Comparison of ENCODE assay signal across 1 cellular context in genomic region chr12:108561852-108562347, GRCh38.
A peak's percentile ranks its signal among the peaks of the same experiment; 100 is the strongest.
TF ChIP-seq lines count a peak whose summit lies in the region.

No MANE protein-coding gene starts in this region.

TF ChIP-seq in K562, 482 proteins besides CTCF, POLR2A, EP300 and RAD21 (continued from another document and continues in another):
- TF ChIP-seq THRA (IDR thresholded peaks at IDR 0.05) (no peak), BRF2 (IDR thresholded peaks at IDR 0.05; ENCODE audit: borderline replicate concordance, insufficient read depth, insufficient read length) (no peak), CBFA2T3 (IDR thresholded peaks at IDR 0.05) (no peak), CBX5 (IDR thresholded peaks at IDR 0.05; ENCODE audit: borderline replicate concordance, low read depth) (no peak), KHSRP (IDR thresholded peaks at IDR 0.05) (no peak), FOXA1 (IDR thresholded peaks at IDR 0.05; ENCODE audit: borderline replicate concordance) (no peak), ZNF668 (CRISPR knock-in tag; IDR thresholded peaks at IDR 0.05) (no peak), E2F3 (CRISPR knock-in tag; IDR thresholded peaks at IDR 0.05) (no peak), PBX2 (CRISPR knock-in tag; IDR thresholded peaks at IDR 0.05; ENCODE audit: low read depth) (no peak), PBX2 (tag; conservative IDR thresholded peaks at IDR 0.05; ENCODE audit: low read depth) (no peak), EGR1 (conservative IDR thresholded peaks at IDR 0.05) (no peak), ZNF592 (IDR thresholded peaks at IDR 0.05) (no peak), SMARCA4 (IDR thresholded peaks at IDR 0.05) (0 out of 2 replicates have a peak, but pooled peaks have one; percentile 37), ZHX1 (conservative IDR thresholded peaks at IDR 0.05; ENCODE audit: low read length) (no peak), TOE1 (IDR thresholded peaks at IDR 0.05; ENCODE audit: borderline replicate concordance) (no peak), TOE1 (CRISPR knock-in tag; IDR thresholded peaks at IDR 0.05; ENCODE audit: borderline replicate concordance, low read depth) (no peak), CEBPG (CRISPR knock-in tag; IDR thresholded peaks at IDR 0.05) (no peak), CEBPG (tag; conservative IDR thresholded peaks at IDR 0.05 in 1 of 2, IDR thresholded peaks at IDR 0.05 in 1 of 2) (peak in 1 of 2 experiments; percentile 68; a peak in 1 of 4 replicates), ARID1B (IDR thresholded peaks at IDR 0.05) (no peak), ELF1 (tag; IDR thresholded peaks at IDR 0.05) (no peak), ZNF445 (CRISPR knock-in tag; IDR thresholded peaks at IDR 0.05; ENCODE audit: low read depth) (no peak), ZBTB1 (CRISPR knock-in tag; IDR thresholded peaks at IDR 0.05; ENCODE audit: borderline replicate concordance, low read depth) (no peak), ZFP1 (CRISPR knock-in tag; IDR thresholded peaks at IDR 0.05) (no peak), MBD2 (IDR thresholded peaks at IDR 0.05; ENCODE audit: borderline replicate concordance, low read depth) (no peak), NFRKB (IDR thresholded peaks at IDR 0.05; ENCODE audit: low read depth) (no peak), RNF2 (IDR thresholded peaks at IDR 0.05) (no peak), HSF4 (CRISPR knock-in tag; IDR thresholded peaks at IDR 0.05; ENCODE audit: borderline replicate concordance) (no peak), ELK1 (CRISPR knock-in tag; IDR thresholded peaks at IDR 0.05) (no peak), BACH1 (tag; IDR thresholded peaks at IDR 0.05) (no peak), CGGBP1 (CRISPR knock-in tag; IDR thresholded peaks at IDR 0.05) (0 out of 2 replicates have a peak, but pooled peaks have one; percentile 22), ZBTB26 (CRISPR knock-in tag; IDR thresholded peaks at IDR 0.05) (no peak), GABPB2 (CRISPR knock-in tag; conservative IDR thresholded peaks at IDR 0.05) (no peak), KLF10 (CRISPR knock-in tag; IDR thresholded peaks at IDR 0.05) (no peak), TFAP4 (CRISPR knock-in tag; IDR thresholded peaks at IDR 0.05; ENCODE audit: borderline replicate concordance) (no peak), ZNF274 (IDR thresholded peaks at IDR 0.05; ENCODE audit: borderline replicate concordance, low read depth, low read length) (no peak), ZBTB34 (CRISPR knock-in tag; IDR thresholded peaks at IDR 0.05) (no peak), SAP30 (IDR thresholded peaks at IDR 0.05; ENCODE audit: borderline replicate concordance, insufficient read depth, low read depth, low read length, poor library complexity, severe bottlenecking) (peak; percentile 85), YY1 (IDR thresholded peaks at IDR 0.05; ENCODE audit: borderline replicate concordance in 1 of 3, control insufficient read depth in 1 of 3, extremely low read depth in 1 of 3, insufficient read depth in 3 of 3, insufficient read length in 1 of 3, insufficient replicate concordance in 2 of 3, low read depth in 1 of 3, low read length in 2 of 3) (no peak), SMC3 (conservative IDR thresholded peaks at IDR 0.05; ENCODE audit: insufficient read depth, low read depth, low read length) (no peak), RBM34 (IDR thresholded peaks at IDR 0.05; ENCODE audit: borderline replicate concordance, insufficient read depth, low read length) (no peak), ARID2 (IDR thresholded peaks at IDR 0.05) (no peak), ZNF146 (CRISPR knock-in tag; IDR thresholded peaks at IDR 0.05; ENCODE audit: unreplicated experiment) (no peak), ZNF184 (CRISPR knock-in tag; IDR thresholded peaks at IDR 0.05) (no peak), ZBTB5 (IDR thresholded peaks at IDR 0.05) (no peak), MCM2 (IDR thresholded peaks at IDR 0.05; ENCODE audit: low read depth) (no peak), TCF3 (CRISPR knock-in tag; IDR thresholded peaks at IDR 0.05) (no peak), IFI16 (CRISPR knock-in tag; IDR thresholded peaks at IDR 0.05) (no peak)
